ENCODE assay signal across 8 cellular contexts in genomic region chr16:30395155-30395991, GRCh38. TPM values are rescaled to one million over a fixed set of nuclear protein-coding genes. Genes with fewer than 3 reads are reported as not detected.
A peak's percentile ranks its signal among the peaks of the same experiment; 100 is the strongest.
DNase-seq lines count a peak whose midpoint lies in the region; ATAC-seq, FAIRE-seq and TF ChIP-seq lines count a peak whose summit lies in the region.

Gene ZNF48 (plus strand): TSS chr16:30395420. CDS start chr16:30395795, 375 bp downstream.

- H3K79me2 ChIP-seq in HCT116 (ENCODE audit: insufficient read depth, low read length) = peaks cover 25% of the 10 kb centered on the region

- H3K27me3 ChIP-seq in HCT116 (ENCODE audit: insufficient read depth, low read length) (no peaks in the 10 kb centered on the region), heart right ventricle (no peaks in the 10 kb centered on the region), pancreas (no peaks in the 10 kb centered on the region)

- H3K9ac ChIP-seq in HCT116 (ENCODE audit: low read length) = peak within 1 kb of the TSS; percentile 87

- H3K27ac ChIP-seq in HCT116 (ENCODE audit: low read depth, low read length) (peak within 1 kb of the TSS; percentile 97), heart right ventricle (peak within 1 kb of the TSS; percentile 60 to 93 (median 87)), pancreas (peak within 1 kb of the TSS; percentile 42 to 68 (median 54))

- POLR2A ChIA-PET in HCT116 (lab: Charles Lee) = interaction anchor here (1.0 to 2.1 kb wide), 7 partner anchors 10 to 35 kb away, joined by 3 to 10 read pairs (median 4); partner anchors contain the start of genes DCTPP1 and ZNF771

- 0% methylated on average over 76 to 102 of the region's 103 CpGs for WGBS in heart right ventricle, 2 donors
- WGBS in pancreas, 2 donors = 1% methylated on average over 64 to 103 of the region's 103 CpGs

- DNase-seq in GM04504 (ENCODE audit: low read depth) (peak; percentile 70), HCT116 (ENCODE audit: low read depth, low spot score) (peak; percentile 77), NCI-H1092 (lab: John Stamatoyannopoulos, UW) (peak; percentile 88), SKM-1 treated with dmso at 0.1 percent for 144 hours (lab: John Stamatoyannopoulos, UW; ENCODE audit: unreplicated experiment) (peak; percentile 62), amygdala (lab: John Stamatoyannopoulos, UW) (peak in 55 of 56 donors; percentile 48 to 92 (median 79)), heart right ventricle (peak; percentile 88), pancreas (peak; percentile 88 to 97 (median 91))

- peak; percentile 33; the same call in 1 of the 2 replicates for TF ChIP-seq RAD21 in HCT116 (IDR thresholded peaks at IDR 0.05; ENCODE audit: low read depth)

- TF ChIP-seq POLR2A in HCT116 (IDR thresholded peaks at IDR 0.05; ENCODE audit: borderline replicate concordance, extremely low read depth, insufficient read depth, insufficient read length) = no peak

- CTCF ChIA-PET in HCT116 (lab: Charles Lee) = interaction anchor here (0.6 to 2.5 kb wide), 8 partner anchors 11 to 255 kb away, joined by 3 to 19 read pairs (median 6); partner anchors contain the start of genes DCTPP1, PRR14 and ZNF771

- no peaks in the 10 kb centered on the region for H3K9me3 ChIP-seq in HCT116 (ENCODE audit: control insufficient read depth in 1 of 2, insufficient read depth in 1 of 2, low read depth in 1 of 2, low read length in 2 of 2)
- H3K9me3 ChIP-seq in heart right ventricle = no peaks in the 10 kb centered on the region
- no peaks in the 10 kb centered on the region for H3K9me3 ChIP-seq in pancreas

- TF ChIP-seq CTCF in HCT116 (IDR thresholded peaks at IDR 0.05 in 2 of 3, conservative IDR thresholded peaks at IDR 0.05 in 1 of 3; ENCODE audit: borderline replicate concordance in 1 of 3, insufficient read depth in 1 of 3, low read depth in 2 of 3, low read length in 2 of 3) = peak in 1 of 3 experiments; percentile 28; a peak in 2 of 6 replicates
- TF ChIP-seq CTCF in heart right ventricle (IDR thresholded peaks at IDR 0.05) = peak in 7 of 9 donors; percentile 18 to 51 (median 33)
- no peak for TF ChIP-seq CTCF in pancreas (IDR thresholded peaks at IDR 0.05)

- no TSS peak for BruUV-seq in HCT116 (replicated peaks; lab: Mats Ljungman, UMichigan)

- intact Hi-C loops in HCT116 (cut with micrococcal nuclease) (loop anchor here (1.0 to 2.0 kb wide), 2 partner anchors 17 to 40 kb away; partner anchors contain the start of gene CD2BP2), heart right ventricle (cut with DNase I) (loop anchor here in 1 of 10 donors (5.0 kb wide), 1 partner anchor 38 kb away; the partner anchor contains the start of gene CD2BP2), pancreas (cut with DNase I) (no loop called here)

- H4K20me1 ChIP-seq in HCT116 (ENCODE audit: insufficient read depth) = no peaks in the 10 kb centered on the region

- H3K4me1 ChIP-seq in HCT116 (ENCODE audit: control insufficient read depth in 1 of 2, insufficient read depth in 2 of 2, low read length in 2 of 2) (peaks cover 27 to 50% of the 10 kb centered on the region in 2 experiments), heart right ventricle (peaks cover 4 to 34% (median 27%) of the 10 kb centered on the region in 9 donors), pancreas (peaks cover 0 to 8% (median 6%) of the 10 kb centered on the region in 3 donors)

- no peaks in the 10 kb centered on the region for H3K9me2 ChIP-seq in HCT116 (ENCODE audit: insufficient read depth)

- peak within 1 kb of the TSS; percentile 95 to 96 for H3K4me3 ChIP-seq in HCT116 (replicated peaks in 1 of 2; ENCODE audit: low read depth in 1 of 2, low read length in 2 of 2)
- H3K4me3 ChIP-seq in heart right ventricle = peak within 1 kb of the TSS; percentile 66 to 98 (median 84)
- H3K4me3 ChIP-seq in pancreas = peak within 1 kb of the TSS; percentile 59 to 89 (median 76)

- FAIRE-seq in pancreas (lab: Jason Lieb, UNC) = no peak

- peak; percentile 83 for ATAC-seq in HCT116
- ATAC-seq in heart right ventricle = peak; percentile 96 to 99 (median 98)
- ATAC-seq in pancreas = peak; percentile 94 to 97 (median 94)
- no peak for ATAC-seq in HG03378 (IDR thresholded peaks at IDR 0.05; ENCODE audit: unreplicated experiment)

- peak within 1 kb of the TSS; percentile 45 for H2AFZ ChIP-seq in HCT116 (ENCODE audit: low read depth, low read length, poor library complexity, severe bottlenecking)

- RAD21 ChIA-PET in HCT116 (lab: Charles Lee; ENCODE audit: low non-redundant PET in 1 of 2, low total read pairs in 2 of 2, uncharacterized antibody in 2 of 2, unreplicated experiment in 2 of 2) = interaction anchor here (0.5 to 1.9 kb wide), 3 partner anchors 40 to 580 kb away, joined by 3 to 4 read pairs (median 3); partner anchors contain the start of genes CD2BP2 (in 1 of the 2) and PAGR1 (in 1 of the 2)

- peak within 1 kb of the TSS; percentile 88 for H3K4me2 ChIP-seq in HCT116 (ENCODE audit: low read length)

- H3K36me3 ChIP-seq in HCT116 (ENCODE audit: control insufficient read depth in 1 of 2, insufficient read depth in 2 of 2, low read length in 2 of 2) = peaks cover 2 to 18% of the 10 kb centered on the region in 2 experiments; a peak in 3 of 4 replicates
- peaks cover 0 to 19% (median 7%) of the 10 kb centered on the region in 9 donors for H3K36me3 ChIP-seq in heart right ventricle
- H3K36me3 ChIP-seq in pancreas = peaks cover 0 to 9% (median 0%) of the 10 kb centered on the region in 3 donors

TF ChIP-seq in HCT116, 20 proteins besides CTCF, POLR2A, EP300 and RAD21 (continues in another document):
- TF ChIP-seq SRF (IDR thresholded peaks at IDR 0.05; ENCODE audit: low read depth) (no peak), SIN3A (IDR thresholded peaks at IDR 0.05; ENCODE audit: low read depth) (no peak), SP1 (IDR thresholded peaks at IDR 0.05; ENCODE audit: low read depth) (no peak; the same call in 1 of the 2 replicates), ELF1 (IDR thresholded peaks at IDR 0.05; ENCODE audit: borderline replicate concordance, low read depth) (no peak; the same call in 1 of the 2 replicates), JUND (IDR thresholded peaks at IDR 0.05) (no peak), CEBPB (IDR thresholded peaks at IDR 0.05; ENCODE audit: low read depth) (no peak), REST (IDR thresholded peaks at IDR 0.05; ENCODE audit: low read depth) (no peak), ZFX (IDR thresholded peaks at IDR 0.05) (peak; percentile 80), POLR2AphosphoS5 (IDR thresholded peaks at IDR 0.05; ENCODE audit: low read depth, low read length) (peak; percentile 67), YY1 (IDR thresholded peaks at IDR 0.05; ENCODE audit: extremely low read depth, insufficient replicate concordance, low read depth, low read length) (peak; percentile 59), MAX (IDR thresholded peaks at IDR 0.05) (peak; percentile 60), CBX3 (IDR thresholded peaks at IDR 0.05; ENCODE audit: low read depth) (no peak), ZNF274 (IDR thresholded peaks at IDR 0.05; ENCODE audit: low read depth, low read length) (no peak), EZH2phosphoT487 (IDR thresholded peaks at IDR 0.05; ENCODE audit: borderline replicate concordance) (no peak), FOSL1 (IDR thresholded peaks at IDR 0.05; ENCODE audit: low read depth) (no peak), ATF3 (IDR thresholded peaks at IDR 0.05) (no peak)

RNA-seq across cellular contexts. Expression of gene ZNF48, which starts in this region (rescaled TPM):
- total RNA-seq in HCT116 (2021; ENCODE audit: unreplicated experiment) (17.9 TPM), heart right ventricle (1 to 10 TPM; 3.2 to 6.6 (median 5.4) TPM), pancreas (1 to 10 TPM; 4.0 to 6.5 (median 4.6) TPM)
- 12.8 and 15.5 TPM in 2 replicates for polyA plus RNA-seq in HCT116 (2012)
- polyA plus RNA-seq in heart right ventricle (1 to 10 TPM; 2.2 to 8.0 TPM), pancreas (1 to 10 TPM; 3.1 to 5.0 TPM)

Comparison
In these comparisons a context has a peak if more than half of its experiments do, and no peak if none do; other contexts are left out.
1. CTCF ChIP-seq: peak in heart right ventricle (7 of 9); none in pancreas (0 of 4).
2. Peak in every context shown above with its lines, with median percentiles within 50 percentile points of each other: DNase-seq, H3K27ac ChIP-seq and H3K4me3 ChIP-seq.